11 cellular contexts compared by ENCODE assay signal in genomic region chr16:88303890-88304819, GRCh38.
A peak's percentile ranks its signal among the peaks of the same experiment; 100 is the strongest.
DNase-seq lines count a peak whose midpoint lies in the region; ATAC-seq, FAIRE-seq and TF ChIP-seq lines count a peak whose summit lies in the region.
"Had no signal": no experiment of that assay in that cellular context is flagged by ENCODE, and none has a peak within 500 bp of the region (broad histone marks: within the 10 kb centered on the region; RNA-seq: fewer than 3 reads in every experiment).

No MANE protein-coding gene starts in this region.

- no peaks in the 10 kb centered on the region for H3K9me3 ChIP-seq in BE2C
- no peaks in the 10 kb centered on the region for H3K9me3 ChIP-seq in CD4-positive, alpha-beta T cell (ENCODE audit: control insufficient read depth, low read length)

- no peaks in the 10 kb centered on the region for H3K36me3 Mint-ChIP-seq in nephron progenitor cell (ENCODE audit: low read depth)
- no peaks in the 10 kb centered on the region for H3K36me3 Mint-ChIP-seq in activated CD4-positive, alpha-beta T cell treated with anti-CD3 and anti-CD28 coated beads for 36 hours (ENCODE audit: low read depth)
- H3K36me3 Mint-ChIP-seq in CD4-positive, alpha-beta T cell (ENCODE audit: low read depth) = no peaks in the 10 kb centered on the region

- TF ChIP-seq CTCF in AG09309 (IDR thresholded peaks at IDR 0.05; ENCODE audit: control insufficient read depth, insufficient read depth, low read depth, low read length, missing control alignments) (no peak), nephron progenitor cell (IDR thresholded peaks at IDR 0.05) (no peak), BE2C (IDR thresholded peaks at IDR 0.05; ENCODE audit: low read depth, low read length) (no peak)
- no peak for TF ChIP-seq CTCF in CD4-positive, alpha-beta T cell (IDR thresholded peaks at IDR 0.05)

- CTCF ChIA-PET in activated CD4-positive, alpha-beta T cell treated with anti-CD3 and anti-CD28 coated beads for 36 hours (lab: Charles Lee) = no interaction called here
- CTCF ChIA-PET in CD4-positive, alpha-beta T cell (lab: Charles Lee) = no interaction called here

- POLR2A ChIA-PET in activated CD4-positive, alpha-beta T cell treated with anti-CD3 and anti-CD28 coated beads for 36 hours (lab: Charles Lee) = no interaction called here
- POLR2A ChIA-PET in CD4-positive, alpha-beta T cell (lab: Charles Lee) = no interaction called here

- ATAC-seq in activated CD4-positive, alpha-beta T cell treated with anti-CD3 and anti-CD28 coated beads for 36 hours = no peak
- ATAC-seq in CD4-positive, alpha-beta T cell (ENCODE audit: poor library complexity) = no peak

- H3K4me1 ChIP-seq in BE2C = no peaks in the 10 kb centered on the region; the same call in 1 of the 2 replicates

- no peak overlapping the region for H3K27ac ChIP-seq in CD4-positive, alpha-beta T cell (ENCODE audit: low read depth, low read length)

- DNase-seq in AG09309 (ENCODE audit: low read depth) (peak; percentile 94), RCC 7860 (ENCODE audit: low spot score) (peak; percentile 71), fibroblast of peridontal ligament (ENCODE audit: extremely low read depth) (peak; percentile 98), nephron progenitor cell (peak; percentile 45), BE2C (no peak)
- DNase-seq in activated CD4-positive, alpha-beta T cell treated with anti-CD3 and anti-CD28 coated beads for 36 hours = no peak
- no peak for DNase-seq in activated naive CD4-positive, alpha-beta T cell treated with anti-CD3 and anti-CD28 coated beads, Interleukin-2, amount 50 U/mL, for 16 hours
- no peak for DNase-seq in CD4-positive, alpha-beta T cell
- DNase-seq: activated naive CD8-positive, alpha-beta T cell treated with anti-CD3 and anti-CD28 coated beads, Interleukin-2, amount 10 ng/mL, durations not matched to agents 7 days and 5 days; NCI-H1930; stimulated activated CD4-positive, alpha-beta T cell treated with anti-CD3 and anti-CD28 coated beads, Interleukin-4, amount 100 ng/mL, for 24 hours had no signal

- intact Hi-C loops in activated CD4-positive, alpha-beta T cell treated with anti-CD3 and anti-CD28 coated beads for 36 hours (cut with DNase I, micrococcal nuclease) = no loop called here
- intact Hi-C loops in CD4-positive, alpha-beta T cell (cut with DNase I, micrococcal nuclease) = no loop called here

- H3K9me3 Mint-ChIP-seq in nephron progenitor cell = peaks cover 42% of the 10 kb centered on the region
- H3K9me3 Mint-ChIP-seq in activated CD4-positive, alpha-beta T cell treated with anti-CD3 and anti-CD28 coated beads for 36 hours (ENCODE audit: low read depth) = peaks cover 5% of the 10 kb centered on the region
- H3K9me3 Mint-ChIP-seq in CD4-positive, alpha-beta T cell = no peaks in the 10 kb centered on the region

- no peak overlapping the region for H3K4me3 Mint-ChIP-seq in nephron progenitor cell
- no peak overlapping the region for H3K4me3 Mint-ChIP-seq in activated CD4-positive, alpha-beta T cell treated with anti-CD3 and anti-CD28 coated beads for 36 hours
- H3K4me3 Mint-ChIP-seq in CD4-positive, alpha-beta T cell = no peak overlapping the region
- H3K4me3 Mint-ChIP-seq: activated naive CD8-positive, alpha-beta T cell treated with anti-CD3 and anti-CD28 coated beads, Interleukin-2, amount 10 ng/mL, durations not matched to agents 7 days and 5 days had no signal

- peaks cover 19% of the 10 kb centered on the region for H3K4me1 Mint-ChIP-seq in nephron progenitor cell
- no peaks in the 10 kb centered on the region for H3K4me1 Mint-ChIP-seq in activated CD4-positive, alpha-beta T cell treated with anti-CD3 and anti-CD28 coated beads for 36 hours
- H3K4me1 Mint-ChIP-seq in CD4-positive, alpha-beta T cell (ENCODE audit: low read depth) = no peaks in the 10 kb centered on the region

- peak; percentile 5 for FAIRE-seq in RCC 7860 (lab: Jason Lieb, UNC)

- H3K4me3 ChIP-seq in AG09309 (ENCODE audit: control insufficient read depth, low read depth, low read length) (no peak overlapping the region; the same call in 1 of the 2 replicates), BE2C (ENCODE audit: low read depth, low read length) (no peak overlapping the region)

- H3K36me3 ChIP-seq in BE2C = no peaks in the 10 kb centered on the region

- no peak overlapping the region for H3K27ac Mint-ChIP-seq in nephron progenitor cell
- H3K27ac Mint-ChIP-seq in activated CD4-positive, alpha-beta T cell treated with anti-CD3 and anti-CD28 coated beads for 36 hours = no peak overlapping the region
- no peak overlapping the region for H3K27ac Mint-ChIP-seq in CD4-positive, alpha-beta T cell
- H3K27ac Mint-ChIP-seq: activated naive CD8-positive, alpha-beta T cell treated with anti-CD3 and anti-CD28 coated beads, Interleukin-2, amount 10 ng/mL, durations not matched to agents 7 days and 5 days had no signal

- H3K27me3 Mint-ChIP-seq in nephron progenitor cell (ENCODE audit: low read depth, poor library complexity) = peaks cover 26% of the 10 kb centered on the region
- H3K27me3 Mint-ChIP-seq in activated CD4-positive, alpha-beta T cell treated with anti-CD3 and anti-CD28 coated beads for 36 hours = peaks cover 8% of the 10 kb centered on the region
- peaks cover 21% of the 10 kb centered on the region for H3K27me3 Mint-ChIP-seq in CD4-positive, alpha-beta T cell

- H3K27me3 ChIP-seq in BE2C = no peaks in the 10 kb centered on the region
- H3K27me3 ChIP-seq in CD4-positive, alpha-beta T cell (ENCODE audit: control insufficient read depth, insufficient read depth, low read length) = peaks cover 4% of the 10 kb centered on the region

Comparison
In these comparisons a context has a peak if more than half of its experiments do, and no peak if none do; other contexts are left out.
1. DNase-seq: peak in AG09309 (single experiment), RCC 7860 (single experiment), fibroblast of peridontal ligament (single experiment) and nephron progenitor cell (single experiment); none in BE2C (single experiment), activated CD4-positive, alpha-beta T cell treated with anti-CD3 and anti-CD28 coated beads for 36 hours (single experiment), activated naive CD4-positive, alpha-beta T cell treated with anti-CD3 and anti-CD28 coated beads, Interleukin-2, amount 50 U/mL, for 16 hours (single experiment) and CD4-positive, alpha-beta T cell (0 of 10).